In genomic region chr13:98450495-98451167, GRCh38 we compare ENCODE assay signal across 9 cellular contexts.
A peak's percentile ranks its signal among the peaks of the same experiment; 100 is the strongest.
DNase-seq lines count a peak whose midpoint lies in the region; ATAC-seq and TF ChIP-seq lines count a peak whose summit lies in the region.
"Had no signal": no experiment of that assay in that cellular context is flagged by ENCODE, and none has a peak within 500 bp of the region (broad histone marks: within the 10 kb centered on the region; RNA-seq: fewer than 3 reads in every experiment).

No MANE protein-coding gene starts in this region.

- no peak for ATAC-seq in GM19324 (IDR thresholded peaks at IDR 0.05; ENCODE audit: low FRiP score, unreplicated experiment)

- H3K36me3 ChIP-seq in KOPT-K1 (ENCODE audit: insufficient read depth, low read length), result peaks cover 66% of the 10 kb centered on the region
- peaks cover 89% of the 10 kb centered on the region for H3K36me3 ChIP-seq in iPS-20b (ENCODE audit: insufficient read depth, low read depth, low read length)
- H3K36me3 ChIP-seq in stomach, result peaks cover 34 to 86% (median 69%) of the 10 kb centered on the region in 4 donors

- H3K4me3 ChIP-seq in iPS-20b (ENCODE audit: low read length), result no peak overlapping the region
- H3K4me3 ChIP-seq in stomach, result no peak overlapping the region

- no peak for TF ChIP-seq CTCF in stomach (IDR thresholded peaks at IDR 0.05)

- WGBS in stomach, 5 donors, result 58 to 73% (median 63%) methylated on average over 11 to 14 of the region's 14 CpGs

- H3K27me3 ChIP-seq in iPS-20b (ENCODE audit: insufficient read depth, low read length) (no peaks in the 10 kb centered on the region), stomach (no peaks in the 10 kb centered on the region)

- H3K9me3 ChIP-seq in KOPT-K1 (ENCODE audit: insufficient read depth, low read length, poor library complexity, severe bottlenecking) (no peaks in the 10 kb centered on the region), iPS-20b (ENCODE audit: insufficient read depth, low read depth, low read length) (no peaks in the 10 kb centered on the region), stomach (no peaks in the 10 kb centered on the region)

- H3K4me1 ChIP-seq in iPS-20b (ENCODE audit: insufficient read depth, low read length), result peaks cover 16% of the 10 kb centered on the region
- H3K4me1 ChIP-seq in stomach, result peaks cover 14 to 53% (median 32%) of the 10 kb centered on the region in 4 donors

- intact Hi-C loops in stomach (cut with DNase I; ENCODE audit: low total_unique reads), result no loop called here

- H3K27ac ChIP-seq in KOPT-K1 (ENCODE audit: low read depth, low read length, poor library complexity, severe bottlenecking) (peak overlapping the region; percentile 50), iPS-20b (ENCODE audit: low read length) (peak overlapping the region; percentile 63), stomach (peak overlapping the region in 4 of 5 donors; percentile 45 to 76 (median 58))

- no peak for TF ChIP-seq POLR2A in stomach (IDR thresholded peaks at IDR 0.05)

- peak in 43 of 58 donors; percentile 21 to 79 (median 46) for DNase-seq in anterior cingulate cortex (lab: John Stamatoyannopoulos, UW)
- no peak for DNase-seq in stomach
- no peak for DNase-seq in NCI-H446 treated with DMSO at 0.1 percent for 48 hours (lab: John Stamatoyannopoulos, UW)
- DNase-seq in germinal center (ENCODE audit: low spot score), result no peak
- DNase-seq: immature natural killer cell; stimulated activated CD4-positive, alpha-beta T cell treated with anti-CD3 and anti-CD28 coated beads, Interleukin-4, amount 100 ng/mL, for 1 hour had no signal

- peak overlapping the region; percentile 52; the same call in 1 of the 2 replicates for H3K9ac ChIP-seq in iPS-20b (ENCODE audit: low read depth, low read length)

- TF ChIP-seq EP300 in stomach (IDR thresholded peaks at IDR 0.05), result no peak

Comparison
In these comparisons a context has a peak if more than half of its experiments do, and no peak if none do; other contexts are left out.
1. DNase-seq: peak in anterior cingulate cortex (43 of 58); none in stomach (single experiment), NCI-H446 treated with DMSO at 0.1 percent for 48 hours (single experiment) and germinal center (single experiment).
2. Peak in every context shown above with its lines, with median percentiles within 50 percentile points of each other: H3K27ac ChIP-seq.